In genomic region chr6:130381459-130382380, GRCh38 we compare ENCODE assay signal across 9 cellular contexts. TPM values are rescaled to one million over a fixed set of nuclear protein-coding genes. Genes with fewer than 3 reads are reported as not detected.
DNase-seq lines count a peak whose midpoint lies in the region; ATAC-seq and TF ChIP-seq lines count a peak whose summit lies in the region.
"Had no signal": no experiment of that assay in that cellular context is flagged by ENCODE, and none has a peak within 500 bp of the region (broad histone marks: within the 10 kb centered on the region; RNA-seq: fewer than 3 reads in every experiment).

No MANE protein-coding gene starts in this region.

- no peak overlapping the region for H2AFZ ChIP-seq in PC-3 (ENCODE audit: low read length)

- no peak overlapping the region for H3K27ac ChIP-seq in PC-3 (ENCODE audit: low read length)

- H3K9me2 ChIP-seq in PC-3 (replicated peaks; ENCODE audit: low read length), result no peaks in the 10 kb centered on the region

- H3K36me3 ChIP-seq in PC-3 (ENCODE audit: low read depth, low read length), result no peaks in the 10 kb centered on the region

- H3K27ac Mint-ChIP-seq in effector memory CD8-positive, alpha-beta T cell, result peak overlapping the region in 1 of 2 donors; percentile 9

- intact Hi-C loops in PC-3 (cut with micrococcal nuclease), result no loop called here

- H3K36me3 Mint-ChIP-seq in effector memory CD8-positive, alpha-beta T cell (ENCODE audit: insufficient read depth), result no peaks in the 10 kb centered on the region

- H3K9ac ChIP-seq in PC-3 (ENCODE audit: low read length), result no peak overlapping the region

- H3K4me1 Mint-ChIP-seq in effector memory CD8-positive, alpha-beta T cell (ENCODE audit: low read depth in 2 of 2), result peaks cover 14 to 17% of the 10 kb centered on the region in 2 donors

- no peaks in the 10 kb centered on the region for H4K20me1 ChIP-seq in PC-3 (ENCODE audit: low read length)

- TF ChIP-seq CTCF in GM10248 (IDR thresholded peaks at IDR 0.05; ENCODE audit: control extremely low read depth, extremely low read depth, low read depth, missing control alignments) (peak; percentile 41), PC-3 (conservative IDR thresholded peaks at IDR 0.05; ENCODE audit: low read depth, low read length) (no peak)

- POLR2A ChIA-PET in GM10248 (lab: Yijun Ruan, JAX), result no interaction called here
- POLR2A ChIA-PET in PC-3 (lab: Charles Lee; ENCODE audit: unreplicated experiment), result no interaction called here

- CTCF ChIA-PET in GM10248 (lab: Yijun Ruan, JAX) (interaction anchor here (1.0 to 1.4 kb wide), 5 partner anchors 9 to 317 kb away, joined by 3 to 6 read pairs (median 4); no protein-coding TSS in a partner anchor), PC-3 (lab: Charles Lee) (no interaction called here)

- H3K4me3 ChIP-seq in PC-3 (ENCODE audit: low read length), result no peak overlapping the region

- H3K9me3 Mint-ChIP-seq in effector memory CD8-positive, alpha-beta T cell, result no peaks in the 10 kb centered on the region

- H3F3A ChIP-seq in PC-3 (ENCODE audit: low read length, unreplicated experiment), result no peaks in the 10 kb centered on the region

- no peak overlapping the region for H3K4me2 ChIP-seq in PC-3 (ENCODE audit: low read length)

- H3K9me3 ChIP-seq in PC-3 (ENCODE audit: low read length), result no peaks in the 10 kb centered on the region

- H3K27me3 Mint-ChIP-seq in effector memory CD8-positive, alpha-beta T cell, result no peaks in the 10 kb centered on the region

- H3K27me3 ChIP-seq in PC-3 (ENCODE audit: low read length), result peaks cover 17% of the 10 kb centered on the region

- no peaks in the 10 kb centered on the region for H3K4me1 ChIP-seq in PC-3 (ENCODE audit: insufficient read depth, low read length)

- H3K4me3 Mint-ChIP-seq in effector memory CD8-positive, alpha-beta T cell, result peak overlapping the region in 1 of 2 donors; percentile 8

- peak; percentile 72 for ATAC-seq in GM19455 (IDR thresholded peaks at IDR 0.05; ENCODE audit: unreplicated experiment)
- ATAC-seq in effector memory CD8-positive, alpha-beta T cell (replicated peaks), result peak; percentile 99
- no peak for ATAC-seq in HG03457 (IDR thresholded peaks at IDR 0.05; ENCODE audit: unreplicated experiment)
- no peak for ATAC-seq in PC-3

- DNase-seq in GM10248 (ENCODE audit: extremely low spot score) (no peak), Kasumi-1 (lab: John Stamatoyannopoulos, UW) (peak; percentile 78 to 80), COR-L47 (lab: John Stamatoyannopoulos, UW) (no peak), PC-3 (no peak), DMS79 (lab: John Stamatoyannopoulos, UW) (no peak)
- peak; percentile 21 to 27 (median 25) for DNase-seq in effector memory CD8-positive, alpha-beta T cell
- DNase-seq: NCI-H2227 treated with DMSO at 0.1 percent for 48 hours had no signal

- BruUV-seq in PC-3 (replicated peaks; lab: Mats Ljungman, UMichigan), result no TSS peak

- no peaks in the 10 kb centered on the region for H3K79me2 ChIP-seq in PC-3 (ENCODE audit: low read length)

RNA-seq across cellular contexts. Expression of gene TMEM200A, which starts 15.9 kb away (rescaled TPM):
- 0.40 TPM in 1 of 2 replicates, not detected in the other for total RNA-seq in PC-3 (2014; rRNA removed)

Comparison
In these comparisons a context has a peak if more than half of its experiments do, and no peak if none do; other contexts are left out.
1. DNase-seq: peak in Kasumi-1 (2 of 2) and effector memory CD8-positive, alpha-beta T cell (3 of 3); none in GM10248 (single experiment), COR-L47 (single experiment), PC-3 (single experiment) and DMS79 (single experiment).
2. ATAC-seq: peak in GM19455 (single experiment) and effector memory CD8-positive, alpha-beta T cell (single experiment); none in HG03457 (single experiment) and PC-3 (single experiment).